ENCODE assay signal across 12 cellular contexts in genomic region chr16:19116711-19117449, GRCh38. TPM values are rescaled to one million over a fixed set of nuclear protein-coding genes. Genes with fewer than 3 reads are reported as not detected.
A peak's percentile ranks its signal among the peaks of the same experiment; 100 is the strongest.
DNase-seq lines count a peak whose midpoint lies in the region; ATAC-seq and TF ChIP-seq lines count a peak whose summit lies in the region.
"Had no signal": no experiment of that assay in that cellular context is flagged by ENCODE, and none has a peak within 500 bp of the region (broad histone marks: within the 10 kb centered on the region; RNA-seq: fewer than 3 reads in every experiment).

No MANE protein-coding gene starts in this region.

- no peaks in the 10 kb centered on the region for H3K9me2 ChIP-seq in hepatocyte (replicated peaks; ENCODE audit: insufficient read depth)

- no peak overlapping the region for H3K4ac ChIP-seq in neuronal stem cell (ENCODE audit: low read length)

- H3K4me3 ChIP-seq in hepatocyte: no peak overlapping the region
- peak overlapping the region; percentile 7 for H3K4me3 ChIP-seq in thoracic aorta
- no peak overlapping the region for H3K4me3 ChIP-seq in neuronal stem cell (ENCODE audit: low read length in 2 of 2)

- H3K18ac ChIP-seq in neuronal stem cell (ENCODE audit: low read length): no peak overlapping the region

- no peak overlapping the region for H3K9ac ChIP-seq in neuronal stem cell (ENCODE audit: low read depth, low read length, poor library complexity)

- no peak overlapping the region for H2BK12ac ChIP-seq in neuronal stem cell (ENCODE audit: low read length)

- peaks cover 9% of the 10 kb centered on the region for H4K20me1 ChIP-seq in hepatocyte (ENCODE audit: insufficient read depth, poor library complexity, severe bottlenecking)

- H2BK5ac ChIP-seq in neuronal stem cell (ENCODE audit: low read length): no peak overlapping the region

- H3K14ac ChIP-seq in neuronal stem cell (ENCODE audit: low read length): no peak overlapping the region

- no peaks in the 10 kb centered on the region for H3K9me3 Mint-ChIP-seq in activated T-cell treated with anti-CD3 and anti-CD28 coated beads, Interleukin-2, amount 50 U/mL, for 24 hours
- no peaks in the 10 kb centered on the region for H3K9me3 Mint-ChIP-seq in activated T-helper 1 cell treated with anti-CD3 and anti-CD28 coated beads, Interleukin-12 subunit alpha, Interleukin-12 subunit beta, Interleukin-2, Interleukin-4 antibody, amounts not matched to agents 30 ng/mL and 10 ng/mL and 1 ng/mL, durations not matched to agents 14 hours and 24 hours and 36 hours

- no peak overlapping the region for H3K23ac ChIP-seq in neuronal stem cell (ENCODE audit: low read depth, low read length, poor library complexity)

- peaks cover 37% of the 10 kb centered on the region for H3K27me3 Mint-ChIP-seq in activated T-cell treated with anti-CD3 and anti-CD28 coated beads, Interleukin-2, amount 50 U/mL, for 24 hours
- H3K27me3 Mint-ChIP-seq in activated T-helper 1 cell treated with anti-CD3 and anti-CD28 coated beads, Interleukin-12 subunit alpha, Interleukin-12 subunit beta, Interleukin-2, Interleukin-4 antibody, amounts not matched to agents 30 ng/mL and 10 ng/mL and 1 ng/mL, durations not matched to agents 14 hours and 24 hours and 36 hours (ENCODE audit: insufficient read depth): peaks cover 13% of the 10 kb centered on the region

- H3K79me1 ChIP-seq in neuronal stem cell (ENCODE audit: low read depth, low read length): no peaks in the 10 kb centered on the region

- no peak overlapping the region for H2BK120ac ChIP-seq in neuronal stem cell (ENCODE audit: low read depth, low read length)

- no peak overlapping the region for H4K91ac ChIP-seq in neuronal stem cell (ENCODE audit: low read depth, low read length, poor library complexity)

- no peak overlapping the region for H2AK5ac ChIP-seq in neuronal stem cell (ENCODE audit: low read depth, low read length)

- no peak overlapping the region for H3K27ac ChIP-seq in hepatocyte
- peak overlapping the region in 1 of 2 donors; percentile 26 for H3K27ac ChIP-seq in thoracic aorta
- H3K27ac ChIP-seq in neuronal stem cell (replicated peaks; ENCODE audit: low read length): no peak overlapping the region

- peak overlapping the region; percentile 16 for H3K4me3 Mint-ChIP-seq in activated T-cell treated with anti-CD3 and anti-CD28 coated beads, Interleukin-2, amount 50 U/mL, for 24 hours
- H3K4me3 Mint-ChIP-seq in activated T-helper 1 cell treated with anti-CD3 and anti-CD28 coated beads, Interleukin-12 subunit alpha, Interleukin-12 subunit beta, Interleukin-2, Interleukin-4 antibody, amounts not matched to agents 30 ng/mL and 10 ng/mL and 1 ng/mL, durations not matched to agents 14 hours and 24 hours and 36 hours: peak overlapping the region; percentile 73

- H3K4me2 ChIP-seq in hepatocyte (peak overlapping the region; percentile 71), neuronal stem cell (ENCODE audit: insufficient read depth, low read length, poor library complexity, severe bottlenecking) (no peak overlapping the region)

- H3K4me1 ChIP-seq in hepatocyte (ENCODE audit: insufficient read depth) (peaks cover 37% of the 10 kb centered on the region), thoracic aorta (ENCODE audit: control insufficient read depth in 1 of 2, low read depth in 2 of 2) (peaks cover 36 to 58% of the 10 kb centered on the region in 2 donors), neuronal stem cell (ENCODE audit: control insufficient read depth in 2 of 2, insufficient read depth in 1 of 2, low read depth in 1 of 2, low read length in 2 of 2) (peaks cover 5 to 6% of the 10 kb centered on the region in 2 donors)

- WGBS in hepatocyte (ENCODE audit: low lambda C conversion rate, missing lambda C conversion rate): 76% methylated on average over 6 of the region's 6 CpGs
- WGBS in neuronal stem cell (ENCODE audit: extremely low coverage in 2 of 2, insufficient read length in 2 of 2, insufficient replicate concordance in 1 of 2), 2 donors: no CpG with 5 or more reads among the region's 6 CpGs

- H2BK15ac ChIP-seq in neuronal stem cell (ENCODE audit: low read length): no peak overlapping the region

- intact Hi-C loops in activated T-helper 1 cell treated with anti-CD3 and anti-CD28 coated beads, Interleukin-12 subunit alpha, Interleukin-12 subunit beta, Interleukin-2, Interleukin-4 antibody, amounts not matched to agents 30 ng/mL and 10 ng/mL and 1 ng/mL, durations not matched to agents 14 hours and 24 hours and 36 hours (cut with micrococcal nuclease): loop anchor here (1.0 to 5.0 kb wide), 6 partner anchors 14 to 440 kb away; partner anchors contain the start of genes CCP110, GDE1, SYT17 and VPS35L

- no peak for TF ChIP-seq CTCF in hepatocyte (IDR thresholded peaks at IDR 0.05; ENCODE audit: poor library complexity)
- no peak for TF ChIP-seq CTCF in thoracic aorta (IDR thresholded peaks at IDR 0.05)

- no peaks in the 10 kb centered on the region for H3K9me3 ChIP-seq in hepatocyte (ENCODE audit: low read depth)
- no peaks in the 10 kb centered on the region for H3K9me3 ChIP-seq in thoracic aorta
- peaks cover 0 to 8% of the 10 kb centered on the region in 2 donors for H3K9me3 ChIP-seq in neuronal stem cell (replicated peaks in 1 of 2; ENCODE audit: control insufficient read depth in 2 of 2, insufficient read depth in 1 of 2, low read depth in 1 of 2, low read length in 2 of 2)

- no peak overlapping the region for H4K8ac ChIP-seq in neuronal stem cell (ENCODE audit: low read depth, low read length)

- H3K36me3 Mint-ChIP-seq in activated T-cell treated with anti-CD3 and anti-CD28 coated beads, Interleukin-2, amount 50 U/mL, for 24 hours (ENCODE audit: low read depth): peaks cover 13% of the 10 kb centered on the region
- peaks cover 27% of the 10 kb centered on the region for H3K36me3 Mint-ChIP-seq in activated T-helper 1 cell treated with anti-CD3 and anti-CD28 coated beads, Interleukin-12 subunit alpha, Interleukin-12 subunit beta, Interleukin-2, Interleukin-4 antibody, amounts not matched to agents 30 ng/mL and 10 ng/mL and 1 ng/mL, durations not matched to agents 14 hours and 24 hours and 36 hours (ENCODE audit: low read depth)

- no peak for DNase-seq in activated T-cell treated with anti-CD3 and anti-CD28 coated beads, Interleukin-2, amount 50 U/mL, for 24 hours
- DNase-seq in activated T-cell treated with anti-CD3 and anti-CD28 coated beads for 4 hours (no peak), hepatocyte (ENCODE audit: low spot score) (no peak), thoracic aorta (ENCODE audit: low spot score) (no peak), NCI-H345 treated with DMSO at 0.1 percent for 48 hours (lab: John Stamatoyannopoulos, UW; ENCODE audit: unreplicated experiment) (no peak), neuronal stem cell (ENCODE audit: low spot score) (no peak)
- DNase-seq in activated T-helper 1 cell treated with anti-CD3 and anti-CD28 coated beads, Interleukin-12 subunit alpha, Interleukin-12 subunit beta, Interleukin-2, Interleukin-4 antibody, amounts not matched to agents 30 ng/mL and 10 ng/mL and 1 ng/mL, durations not matched to agents 14 hours and 24 hours and 36 hours (ENCODE audit: low spot score): no peak
- no peak for DNase-seq in stimulated activated CD4-positive, alpha-beta T cell treated with anti-CD3 and anti-CD28 coated beads, Interleukin-4, amount 100 ng/mL, for 24 hours
- DNase-seq: amygdala, kidney glomerular epithelial cell, Right ventricle myocardium superior had no signal

- H3K27me3 ChIP-seq in hepatocyte (no peaks in the 10 kb centered on the region), thoracic aorta (replicated peaks; ENCODE audit: insufficient read depth) (no peaks in the 10 kb centered on the region), neuronal stem cell (ENCODE audit: control insufficient read depth in 3 of 3, insufficient read depth in 3 of 3, low read depth in 1 of 3, low read length in 3 of 3) (peaks cover 0 to 23% (median 5%) of the 10 kb centered on the region in 3 experiments)

- H3K27ac Mint-ChIP-seq in activated T-cell treated with anti-CD3 and anti-CD28 coated beads, Interleukin-2, amount 50 U/mL, for 24 hours: peak overlapping the region; percentile 79
- peak overlapping the region; percentile 90 for H3K27ac Mint-ChIP-seq in activated T-helper 1 cell treated with anti-CD3 and anti-CD28 coated beads, Interleukin-12 subunit alpha, Interleukin-12 subunit beta, Interleukin-2, Interleukin-4 antibody, amounts not matched to agents 30 ng/mL and 10 ng/mL and 1 ng/mL, durations not matched to agents 14 hours and 24 hours and 36 hours

- H3K36me3 ChIP-seq in hepatocyte (replicated peaks; ENCODE audit: insufficient read depth, low read depth) (no peaks in the 10 kb centered on the region), thoracic aorta (peaks cover 8% of the 10 kb centered on the region), neuronal stem cell (replicated peaks in 1 of 2; ENCODE audit: control insufficient read depth in 2 of 2, insufficient read depth in 2 of 2, low read length in 2 of 2) (peaks cover 0 to 2% of the 10 kb centered on the region in 2 donors)

- peaks cover 40% of the 10 kb centered on the region for H3K4me1 Mint-ChIP-seq in activated T-cell treated with anti-CD3 and anti-CD28 coated beads, Interleukin-2, amount 50 U/mL, for 24 hours (ENCODE audit: low read depth)
- peaks cover 48% of the 10 kb centered on the region for H3K4me1 Mint-ChIP-seq in activated T-helper 1 cell treated with anti-CD3 and anti-CD28 coated beads, Interleukin-12 subunit alpha, Interleukin-12 subunit beta, Interleukin-2, Interleukin-4 antibody, amounts not matched to agents 30 ng/mL and 10 ng/mL and 1 ng/mL, durations not matched to agents 14 hours and 24 hours and 36 hours (ENCODE audit: low read depth)

- H2AFZ ChIP-seq in hepatocyte (no peak overlapping the region), neuronal stem cell (ENCODE audit: low read length) (no peak overlapping the region)

- no peak for ATAC-seq in thoracic aorta (ENCODE audit: insufficient number of reproducible peaks, low FRiP score, low read depth)

- peaks cover 55% of the 10 kb centered on the region for H3K79me2 ChIP-seq in hepatocyte

RNA-seq across cellular contexts. Expression of gene ITPRIPL2, which starts 3.1 kb away (rescaled TPM):
- total RNA-seq in activated T-helper 1 cell treated with anti-CD3 and anti-CD28 coated beads, Interleukin-12 subunit alpha, Interleukin-12 subunit beta, Interleukin-2, Interleukin-4 antibody, amounts not matched to agents 30 ng/mL and 10 ng/mL and 1 ng/mL, durations not matched to agents 14 hours and 24 hours and 36 hours: 46.7 and 49.6 TPM in 2 replicates
- total RNA-seq in hepatocyte (16.3 and 20.1 TPM in 2 replicates), thoracic aorta (100 to 1,000 TPM; 113 to 118 TPM)
- 8.6 and 10.3 TPM in 2 replicates for polyA plus RNA-seq in hepatocyte
- polyA plus RNA-seq in neuronal stem cell (2013, experiment 1 of 2): 3.2 TPM
- polyA plus RNA-seq in neuronal stem cell (2013, experiment 2 of 2): 3.5 TPM

RNA-seq across cellular contexts. Expression of gene COQ7, which starts 49.5 kb away (rescaled TPM):
- 17.3 and 19.6 TPM in 2 replicates for total RNA-seq in activated T-helper 1 cell treated with anti-CD3 and anti-CD28 coated beads, Interleukin-12 subunit alpha, Interleukin-12 subunit beta, Interleukin-2, Interleukin-4 antibody, amounts not matched to agents 30 ng/mL and 10 ng/mL and 1 ng/mL, durations not matched to agents 14 hours and 24 hours and 36 hours
- total RNA-seq in hepatocyte: 18.9 and 19.4 TPM in 2 replicates
- polyA plus RNA-seq in hepatocyte: 17.5 and 20.9 TPM in 2 replicates
- total RNA-seq in thoracic aorta: 10 to 100 TPM; 15.4 to 18.3 TPM
- 14.2 TPM for polyA plus RNA-seq in neuronal stem cell (2013, experiment 1 of 2)
- 14.4 TPM for polyA plus RNA-seq in neuronal stem cell (2013, experiment 2 of 2)

RNA-seq across cellular contexts. Expression of gene SYT17, which starts 51.2 kb away (rescaled TPM):
- 0.37 and 0.54 TPM in 2 replicates for total RNA-seq in activated T-helper 1 cell treated with anti-CD3 and anti-CD28 coated beads, Interleukin-12 subunit alpha, Interleukin-12 subunit beta, Interleukin-2, Interleukin-4 antibody, amounts not matched to agents 30 ng/mL and 10 ng/mL and 1 ng/mL, durations not matched to agents 14 hours and 24 hours and 36 hours
- total RNA-seq in hepatocyte: 4.3 and 6.7 TPM in 2 replicates
- 6.9 and 7.3 TPM in 2 replicates for polyA plus RNA-seq in hepatocyte
- total RNA-seq in thoracic aorta: 1 to 10 TPM; 1.8 to 1.9 TPM
- 19.4 TPM for polyA plus RNA-seq in neuronal stem cell (2013, experiment 1 of 2)
- polyA plus RNA-seq in neuronal stem cell (2013, experiment 2 of 2): 21.3 TPM
- polyA plus RNA-seq: BJ had no signal
